ENCODE assay signal across 20 cellular contexts in genomic region chr13:98442391-98443230, GRCh38.
DNase-seq lines count a peak whose midpoint lies in the region; ATAC-seq and TF ChIP-seq lines count a peak whose summit lies in the region.
"Had no signal": no experiment of that assay in that cellular context is flagged by ENCODE, and none has a peak within 500 bp of the region (broad histone marks: within the 10 kb centered on the region; RNA-seq: fewer than 3 reads in every experiment).

No MANE protein-coding gene starts in this region.

- H3K36me3 ChIP-seq in IMR-90 (ENCODE audit: control insufficient read depth, insufficient read depth, low read length) (peaks cover 75% of the 10 kb centered on the region), mesenchymal stem cell (ENCODE audit: control insufficient read depth in 1 of 2, insufficient read depth in 2 of 2, low read depth in 1 of 2, low read length in 2 of 2) (peaks cover 47 to 92% of the 10 kb centered on the region in 2 experiments), suprapubic skin (peaks cover 52% of the 10 kb centered on the region)
- H3K36me3 ChIP-seq: uterus had no signal

- H4K8ac ChIP-seq in IMR-90 (ENCODE audit: low read depth in 2 of 2, low read length in 2 of 2) = peak overlapping the region; percentile 59 to 90
- peak overlapping the region; percentile 45 for H4K8ac ChIP-seq in mesenchymal stem cell (ENCODE audit: low read length)

- H4K91ac ChIP-seq in IMR-90 (ENCODE audit: insufficient read depth, low read depth, low read length) (peak overlapping the region; percentile 63), mesenchymal stem cell (ENCODE audit: low read length) (peak overlapping the region; percentile 47)

- no peak overlapping the region for H3K4me3 ChIP-seq in IMR-90 (ENCODE audit: insufficient read depth, low read depth, low read length)
- no peak overlapping the region for H3K4me3 ChIP-seq in mesenchymal stem cell (ENCODE audit: insufficient read depth in 1 of 2, low read depth in 1 of 2, low read length in 2 of 2)
- H3K4me3 ChIP-seq in suprapubic skin = no peak overlapping the region
- H3K4me3 ChIP-seq: heart left ventricle, lung, uterus had no signal

- H3K27ac ChIP-seq in IMR-90 (ENCODE audit: insufficient read depth, low read length) (peak overlapping the region; percentile 53; the same call in 1 of the 2 replicates), mesenchymal stem cell (ENCODE audit: low read length, poor library complexity, severe bottlenecking) (no peak overlapping the region), suprapubic skin (peak overlapping the region; percentile 22), caudate nucleus (ENCODE audit: low read depth, low read length) (no peak overlapping the region)
- H3K27ac ChIP-seq: heart left ventricle, parathyroid adenoma, uterus had no signal

- H3K79me1 ChIP-seq in IMR-90 (ENCODE audit: low read depth in 1 of 2, low read length in 2 of 2) = peaks cover 0 to 36% of the 10 kb centered on the region in 2 experiments; a peak in 2 of 4 replicates
- H3K79me1 ChIP-seq in mesenchymal stem cell (replicated peaks; ENCODE audit: low read length, poor library complexity, severe bottlenecking) = peaks cover 22% of the 10 kb centered on the region

- H2AFZ ChIP-seq in IMR-90 (replicated peaks; ENCODE audit: low read length, poor library complexity) = peak overlapping the region; percentile 72
- H2AFZ ChIP-seq in mesenchymal stem cell (ENCODE audit: low read depth, low read length) = no peak overlapping the region
- H2AFZ ChIP-seq: parathyroid adenoma had no signal

- H2BK20ac ChIP-seq in IMR-90 (ENCODE audit: low read depth, low read length) = peak overlapping the region; percentile 35

- peak overlapping the region; percentile 87 for H3K4ac ChIP-seq in IMR-90 (ENCODE audit: low read depth, low read length)
- H3K4ac ChIP-seq in mesenchymal stem cell (ENCODE audit: low read depth in 1 of 2, low read length in 2 of 2) = no peak overlapping the region

- H2AK5ac ChIP-seq in IMR-90 (ENCODE audit: low read depth, low read length) (peak overlapping the region; percentile 77), mesenchymal stem cell (ENCODE audit: low read length, severe bottlenecking) (no peak overlapping the region)

- TF ChIP-seq POLR2A in IMR-90 (IDR thresholded peaks at IDR 0.05; ENCODE audit: low read depth, low read length) = no peak; the same call in 1 of the 2 replicates
- no peak for TF ChIP-seq POLR2A in suprapubic skin (IDR thresholded peaks at IDR 0.05)

- H3K23ac ChIP-seq in IMR-90 (ENCODE audit: low read depth, low read length) (peak overlapping the region; percentile 22; the same call in 1 of the 2 replicates), mesenchymal stem cell (ENCODE audit: low read length in 2 of 2) (no peak overlapping the region)

- H4K20me1 ChIP-seq in IMR-90 (ENCODE audit: insufficient read depth, low read length) = peaks cover 17% of the 10 kb centered on the region

- peaks cover 5% of the 10 kb centered on the region for H3K4me1 Mint-ChIP-seq in central memory CD8-positive, alpha-beta T cell

- H3K14ac ChIP-seq in IMR-90 (replicated peaks; ENCODE audit: low read depth, low read length) (0 out of 2 replicates have a peak overlapping the region, but pooled peaks have one; percentile 10), mesenchymal stem cell (ENCODE audit: low read length in 2 of 2) (no peak overlapping the region)

- dilution Hi-C loops in IMR-90 (cut with HindIII; ENCODE audit: low sequenced_read_pairs, unreplicated experiment) = no loop called here

- H3K4me2 ChIP-seq in IMR-90 (ENCODE audit: low read depth, low read length) (no peak overlapping the region), mesenchymal stem cell (ENCODE audit: low read length, poor library complexity, severe bottlenecking) (no peak overlapping the region)

- H3K9me3 ChIP-seq in IMR-90 (ENCODE audit: control insufficient read depth, insufficient read depth, low read length) (no peaks in the 10 kb centered on the region), mesenchymal stem cell (ENCODE audit: control insufficient read depth, low read length) (no peaks in the 10 kb centered on the region), suprapubic skin (no peaks in the 10 kb centered on the region)
- H3K9me3 ChIP-seq: heart left ventricle, uterus had no signal

- H3K18ac ChIP-seq in IMR-90 (ENCODE audit: low read depth, low read length) = no peak overlapping the region
- H3K18ac ChIP-seq in mesenchymal stem cell (ENCODE audit: low read depth in 1 of 2, low read length in 2 of 2) = peak overlapping the region in 1 of 2 experiments; percentile 77

- H3K56ac ChIP-seq in IMR-90 (ENCODE audit: extremely low read depth, insufficient read depth, low read length) = no peak overlapping the region

- POLR2A ChIA-PET in IMR-90 (lab: Charles Lee; ENCODE audit: unreplicated experiment) = interaction anchor here (0.6 kb wide), 1 partner anchor 39 kb away, joined by 3 read pairs; no protein-coding TSS in a partner anchor

- H2BK120ac ChIP-seq in IMR-90 (ENCODE audit: low read depth, low read length) (peak overlapping the region; percentile 82), mesenchymal stem cell (ENCODE audit: low read depth, low read length) (no peak overlapping the region)

- no peak overlapping the region for H3K9ac ChIP-seq in IMR-90 (ENCODE audit: low read depth, low read length)
- H3K9ac ChIP-seq in mesenchymal stem cell (ENCODE audit: low read length) = peak overlapping the region; percentile 76
- H3K9ac ChIP-seq: parathyroid adenoma had no signal

- H2BK5ac ChIP-seq in IMR-90 (ENCODE audit: low read depth, low read length, poor library complexity, severe bottlenecking) = peak overlapping the region; percentile 64
- no peak overlapping the region for H2BK5ac ChIP-seq in mesenchymal stem cell (ENCODE audit: low read depth, low read length, poor library complexity, severe bottlenecking)

- H3K4me1 ChIP-seq in IMR-90 (ENCODE audit: control insufficient read depth, insufficient read depth, low read length) (peaks cover 6% of the 10 kb centered on the region), mesenchymal stem cell (ENCODE audit: control insufficient read depth, insufficient read depth, low read depth, low read length) (peaks cover 7% of the 10 kb centered on the region), suprapubic skin (peaks cover 14% of the 10 kb centered on the region)
- H3K4me1 ChIP-seq: parathyroid adenoma, uterus had no signal

- peaks cover under 1% of the 10 kb centered on the region for H3K27me3 Mint-ChIP-seq in central memory CD8-positive, alpha-beta T cell
- H3K27me3 Mint-ChIP-seq: activated CD4-positive, alpha-beta memory T cell treated with anti-CD3 and anti-CD28 coated beads, Interleukin-2, amount 10 ng/mL, durations not matched to agents 7 days and 5 days; CD4-positive, CD25-positive, alpha-beta regulatory T cell; dendritic cell treated with granulocyte-macrophage colony-stimulating factor and Interleukin-4, amounts not matched to agents 40 ng/mL and 50 ng/mL, for 4 days; naive thymus-derived CD4-positive, alpha-beta T cell had no signal

- H2BK15ac ChIP-seq in IMR-90 (ENCODE audit: low read depth, low read length) (peak overlapping the region; percentile 60; the same call in 1 of the 3 replicates), mesenchymal stem cell (ENCODE audit: low read depth, poor library complexity, severe bottlenecking) (no peak overlapping the region)

- CTCF ChIA-PET in IMR-90 (lab: Yijun Ruan, JAX) = no interaction called here

- H3K9me3 Mint-ChIP-seq in central memory CD8-positive, alpha-beta T cell = no peaks in the 10 kb centered on the region
- H3K9me3 Mint-ChIP-seq: activated CD4-positive, alpha-beta memory T cell treated with anti-CD3 and anti-CD28 coated beads, Interleukin-2, amount 10 ng/mL, durations not matched to agents 7 days and 5 days; CD4-positive, CD25-positive, alpha-beta regulatory T cell; dendritic cell treated with granulocyte-macrophage colony-stimulating factor and Interleukin-4, amounts not matched to agents 40 ng/mL and 50 ng/mL, for 4 days had no signal

- peaks cover 11% of the 10 kb centered on the region for H3K9me1 ChIP-seq in IMR-90 (ENCODE audit: insufficient read depth, low read length)

- in situ Hi-C loops in IMR-90 (cut with MboI; ENCODE audit: low sequenced_read_pairs) = loop anchor here (10.0 to 25.0 kb wide), 2 partner anchors 588 to 595 kb away; no protein-coding TSS in a partner anchor

- H4K5ac ChIP-seq in IMR-90 (ENCODE audit: low read depth, low read length) = no peak overlapping the region

- ATAC-seq in IMR-90 (ENCODE audit: low read depth) = no peak
- no peak for ATAC-seq in central memory CD8-positive, alpha-beta T cell (replicated peaks; ENCODE audit: extremely low read depth, poor library complexity, severe bottlenecking)
- ATAC-seq: heart left ventricle; naive thymus-derived CD4-positive, alpha-beta T cell; sciatic nerve had no signal

- H3K4me3 Mint-ChIP-seq in central memory CD8-positive, alpha-beta T cell = no peak overlapping the region
- H3K4me3 Mint-ChIP-seq: activated CD4-positive, alpha-beta memory T cell treated with anti-CD3 and anti-CD28 coated beads, Interleukin-2, amount 10 ng/mL, durations not matched to agents 7 days and 5 days; CD4-positive, CD25-positive, alpha-beta regulatory T cell; dendritic cell treated with granulocyte-macrophage colony-stimulating factor and Interleukin-4, amounts not matched to agents 40 ng/mL and 50 ng/mL, for 4 days; naive thymus-derived CD4-positive, alpha-beta T cell had no signal

- DNase-seq in IMR-90 = no peak
- no peak for DNase-seq in central memory CD8-positive, alpha-beta T cell (ENCODE audit: low spot score in 2 of 2)
- DNase-seq in mesenchymal stem cell = no peak
- DNase-seq in suprapubic skin (ENCODE audit: low spot score in 2 of 2) = no peak
- no peak for DNase-seq in LoVo (ENCODE audit: low spot score)
- no peak for DNase-seq in caudate nucleus (lab: John Stamatoyannopoulos, UW)
- DNase-seq in NK-92 treated with Interleukin-12 subunit alpha and Interleukin-12 subunit beta, amount 100 ng/mL, for 24 hours (lab: John Stamatoyannopoulos, UW) = no peak
- DNase-seq: activated CD4-positive, alpha-beta memory T cell treated with anti-CD3 and anti-CD28 coated beads, Interleukin-2, amount 10 ng/mL, durations not matched to agents 7 days and 5 days; activated gamma-delta T cell treated with Interleukin-2 at 50 U/mL for 16 hours; CD4-positive, CD25-positive, alpha-beta regulatory T cell; heart left ventricle; naive thymus-derived CD4-positive, alpha-beta T cell; NCI-H1436 treated with DMSO at 0.1 percent for 48 hours; NCI-H524; T-helper 9 cell; uterus had no signal

- no peaks in the 10 kb centered on the region for H3K27me3 ChIP-seq in IMR-90 (ENCODE audit: control insufficient read depth, insufficient read depth, low read length)
- H3K27me3 ChIP-seq in mesenchymal stem cell (ENCODE audit: control insufficient read depth in 1 of 2, insufficient read depth in 1 of 2, low read length in 2 of 2) = no peaks in the 10 kb centered on the region
- H3K27me3 ChIP-seq in suprapubic skin = no peaks in the 10 kb centered on the region
- H3K27me3 ChIP-seq: heart left ventricle, uterus had no signal

- TF ChIP-seq EP300 in suprapubic skin (IDR thresholded peaks at IDR 0.05) = no peak

- no peak overlapping the region for H2BK12ac ChIP-seq in mesenchymal stem cell (ENCODE audit: low read length in 2 of 2)

- H2AK9ac ChIP-seq in IMR-90 (replicated peaks; ENCODE audit: low read depth, low read length, poor library complexity) = peak overlapping the region; percentile 70

- intact Hi-C loops in IMR-90 (cut with micrococcal nuclease) = loop anchor here (10.0 kb wide), 1 partner anchor 588 kb away; no protein-coding TSS in a partner anchor

- TF ChIP-seq RAD21 in IMR-90 (IDR thresholded peaks at IDR 0.05; ENCODE audit: low read length) = no peak

- BruUV-seq in IMR-90 (replicated peaks; lab: Mats Ljungman, UMichigan) = no TSS peak

- H3K36me3 Mint-ChIP-seq in central memory CD8-positive, alpha-beta T cell (ENCODE audit: insufficient read depth) = peaks cover 15% of the 10 kb centered on the region
- H3K36me3 Mint-ChIP-seq: CD4-positive, CD25-positive, alpha-beta regulatory T cell had no signal

- TF ChIP-seq CTCF in IMR-90 (conservative IDR thresholded peaks at IDR 0.05; ENCODE audit: low read depth, low read length) = no peak
- TF ChIP-seq CTCF in suprapubic skin (IDR thresholded peaks at IDR 0.05) = no peak

- H3K27ac Mint-ChIP-seq in central memory CD8-positive, alpha-beta T cell (ENCODE audit: low read depth) = peak overlapping the region; percentile 61
- H3K27ac Mint-ChIP-seq: activated CD4-positive, alpha-beta memory T cell treated with anti-CD3 and anti-CD28 coated beads, Interleukin-2, amount 10 ng/mL, durations not matched to agents 7 days and 5 days had no signal

- 84% methylated on average over 20 of the region's 27 CpGs; no CpG with 5 or more reads in 1 of the 2 experiments for WGBS in IMR-90 (ENCODE audit: extremely low coverage in 2 of 2, insufficient read length in 1 of 2), 2 experiments
- 90% methylated on average over 26 of the region's 27 CpGs for WGBS in mesenchymal stem cell
- 82% methylated on average over 24 of the region's 27 CpGs for WGBS in suprapubic skin

Comparison
In these comparisons a context has a peak if more than half of its experiments do, and no peak if none do; other contexts are left out.
1. H3K27ac ChIP-seq: peak in IMR-90 (single experiment) and suprapubic skin (single experiment); none in mesenchymal stem cell (single experiment) and caudate nucleus (single experiment).